In the genomic region with DNA sequence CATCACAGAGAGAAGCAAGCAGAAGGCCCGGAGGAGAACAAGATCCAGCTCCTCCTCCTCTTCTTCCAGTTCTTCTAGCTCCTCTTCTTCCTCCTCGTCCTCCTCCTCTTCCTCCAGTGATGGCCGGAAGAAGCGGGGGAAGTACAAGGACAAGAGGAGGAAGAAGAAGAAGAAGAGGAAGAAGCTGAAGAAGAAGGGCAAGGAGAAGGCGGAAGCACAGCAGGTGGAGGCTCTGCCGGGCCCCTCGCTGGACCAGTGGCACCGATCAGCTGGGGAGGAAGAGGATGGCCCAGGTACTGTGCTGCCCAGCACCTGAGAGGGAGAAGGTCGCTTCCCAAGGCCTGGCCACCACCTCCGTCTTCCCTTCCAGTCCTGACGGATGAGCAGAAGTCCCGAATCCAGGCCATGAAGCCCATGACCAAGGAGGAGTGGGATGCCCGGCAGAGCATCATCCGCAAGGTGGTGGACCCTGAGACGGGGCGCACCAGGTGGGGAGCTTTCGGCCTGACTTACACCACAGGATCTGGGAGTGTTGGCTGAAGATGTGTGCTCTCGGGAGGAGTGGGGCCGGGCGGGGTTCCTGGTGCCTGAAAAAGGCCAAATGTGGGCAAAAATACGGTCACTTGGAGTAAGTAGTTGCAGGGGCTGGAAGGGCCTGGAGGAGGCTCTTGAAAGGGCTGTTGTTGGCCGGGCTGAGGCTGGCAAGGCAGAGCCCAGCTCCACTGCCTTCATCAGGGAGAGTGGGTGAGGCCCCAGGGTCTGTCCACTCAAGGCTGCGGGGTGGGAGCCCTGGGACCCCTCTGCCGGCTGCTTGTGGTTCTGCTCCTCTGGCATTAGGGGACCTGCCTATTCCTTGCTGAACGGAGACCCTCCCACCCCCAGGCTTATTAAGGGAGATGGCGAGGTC, we compare ENCODE assay signal across 8 cellular contexts. TPM values are rescaled to one million over a fixed set of nuclear protein-coding genes. Genes with fewer than 3 reads are reported as not detected.
DNase-seq lines count a peak whose midpoint lies in the region; ATAC-seq, FAIRE-seq and TF ChIP-seq lines count a peak whose summit lies in the region.

No MANE protein-coding gene starts in this region.

- peak overlapping the region; percentile 69 for H3K27ac ChIP-seq in RWPE2 (ENCODE audit: poor library complexity, severe bottlenecking)
- peak overlapping the region; percentile 89 to 96 (median 92) for H3K27ac ChIP-seq in esophagus muscularis mucosa (replicated peaks in 1 of 4)
- peak overlapping the region; percentile 89 for H3K27ac ChIP-seq in psoas muscle

- TF ChIP-seq POLR2A in GM12892 (IDR thresholded peaks at IDR 0.05; ENCODE audit: low read depth, low read length) (no peak), esophagus muscularis mucosa (IDR thresholded peaks at IDR 0.05; ENCODE audit: low read depth) (no peak)

- H3K4me3 ChIP-seq in RWPE2 (ENCODE audit: severe bottlenecking) (peak overlapping the region; percentile 91), esophagus muscularis mucosa (peak overlapping the region; percentile 81 to 98 (median 92)), psoas muscle (peak overlapping the region; percentile 99)

- intact Hi-C loops in esophagus muscularis mucosa (cut with DNase I), result loop anchor here (5.0 kb wide), 1 partner anchor 255 kb away; no protein-coding TSS in a partner anchor
- intact Hi-C loops in psoas muscle (cut with DNase I), result loop anchor here in 1 of 2 donors (5.0 kb wide), 1 partner anchor 170 kb away; a partner anchor contains a TSS

- H3K9me3 ChIP-seq in RWPE2 (ENCODE audit: severe bottlenecking) (no peaks in the 10 kb centered on the region), esophagus muscularis mucosa (no peaks in the 10 kb centered on the region), psoas muscle (no peaks in the 10 kb centered on the region)

- no peak for ATAC-seq in RWPE2 (ENCODE audit: low read depth)
- ATAC-seq in psoas muscle, result no peak

- H3K36me3 ChIP-seq in RWPE2 (ENCODE audit: low read depth), result peaks cover 20% of the 10 kb centered on the region
- peaks cover 4 to 53% (median 36%) of the 10 kb centered on the region in 4 donors for H3K36me3 ChIP-seq in esophagus muscularis mucosa
- H3K36me3 ChIP-seq in psoas muscle (ENCODE audit: insufficient read depth in 1 of 2, low read depth in 1 of 2), result peaks cover 0 to 37% of the 10 kb centered on the region in 2 donors

- TF ChIP-seq CTCF in RWPE2 (IDR thresholded peaks at IDR 0.05; ENCODE audit: poor library complexity, severe bottlenecking), result no peak
- TF ChIP-seq CTCF in esophagus muscularis mucosa (IDR thresholded peaks at IDR 0.05), result no peak
- TF ChIP-seq CTCF in psoas muscle (IDR thresholded peaks at IDR 0.05), result no peak

- DNase-seq in GM12892 (ENCODE audit: insufficient read length) (no peak), RWPE2 (ENCODE audit: low spot score) (no peak), esophagus muscularis mucosa (ENCODE audit: extremely low spot score) (no peak), psoas muscle (peak in 1 of 2 donors; percentile 46), DMS53 (lab: John Stamatoyannopoulos, UW) (no peak), islet precursor cell (no peak), NCI-H2081 treated with DMSO at 0.1 percent for 48 hours (lab: John Stamatoyannopoulos, UW) (no peak)
- no peak for DNase-seq in NK-92 treated with Interleukin-12 subunit alpha and Interleukin-12 subunit beta, amount 100 ng/mL, for 24 hours (lab: John Stamatoyannopoulos, UW)

- no peaks in the 10 kb centered on the region for H3K27me3 ChIP-seq in RWPE2 (ENCODE audit: insufficient read depth, poor library complexity, severe bottlenecking)
- H3K27me3 ChIP-seq in esophagus muscularis mucosa, result no peaks in the 10 kb centered on the region
- H3K27me3 ChIP-seq in psoas muscle (ENCODE audit: insufficient read depth in 3 of 3, low read length in 2 of 3), result no peaks in the 10 kb centered on the region

- TF ChIP-seq EP300 in esophagus muscularis mucosa (IDR thresholded peaks at IDR 0.05), result no peak

- peak; percentile 14 for FAIRE-seq in GM12892 (lab: Jason Lieb, UNC)

- 64% methylated on average over 20 of the region's 26 CpGs for WGBS in esophagus muscularis mucosa
- 65 to 72% (median 70%) methylated on average over 26 of the region's 26 CpGs for WGBS in psoas muscle, 3 donors

- H3K4me1 ChIP-seq in RWPE2 (ENCODE audit: insufficient read depth, poor library complexity, severe bottlenecking) (peaks cover 6% of the 10 kb centered on the region), esophagus muscularis mucosa (peaks cover 64 to 85% (median 77%) of the 10 kb centered on the region in 4 donors), psoas muscle (peaks cover 54% of the 10 kb centered on the region)

RNA-seq across cellular contexts. Expression of a gene that starts 1.4 kb away (rescaled TPM):
- 157 TPM for polyA plus RNA-seq in GM12892 (2012; ENCODE audit: missing spikeins)
- total RNA-seq in esophagus muscularis mucosa, result 100 to 1,000 TPM; 262 to 318 (median 288) TPM
- 100 to 1,000 TPM; 113 to 130 (median 117) TPM for total RNA-seq in psoas muscle
- polyA plus RNA-seq in psoas muscle, result 100 to 1,000 TPM; 161 to 193 (median 187) TPM

RNA-seq across cellular contexts. Expression of a gene that starts 6.8 kb away (rescaled TPM):
- polyA plus RNA-seq in GM12892 (2012; ENCODE audit: missing spikeins), result 8.8 TPM
- total RNA-seq in esophagus muscularis mucosa, result 10 to 100 TPM in 2 of 4 donors, 1 to 10 TPM in 2; 5.6 to 15.3 (median 8.6) TPM
- total RNA-seq in psoas muscle, result 10 to 100 TPM in 1 of 4 donors, 1 to 10 TPM in 3; 6.4 to 12.0 (median 8.5) TPM
- 10 to 100 TPM in 2 of 3 donors, 1 to 10 TPM in 1; 7.0 to 25.3 (median 19.5) TPM for polyA plus RNA-seq in psoas muscle

RNA-seq across cellular contexts. Expression of a gene that starts 15.6 kb away (rescaled TPM):
- polyA plus RNA-seq in GM12892 (2012; ENCODE audit: missing spikeins), result 0.40 TPM
- total RNA-seq in esophagus muscularis mucosa, result 1 to 10 TPM; 1.7 to 6.2 (median 4.2) TPM
- under 1 TPM; 0.47 to 0.97 (median 0.78) TPM for total RNA-seq in psoas muscle
- 1 to 10 TPM in 1 of 3 donors, under 1 TPM in 2; 0.56 to 1.1 (median 0.62) TPM for polyA plus RNA-seq in psoas muscle
